12 cellular contexts compared by ENCODE assay signal in genomic region chr16:27429330-27429871, GRCh38. TPM values are rescaled to one million over a fixed set of nuclear protein-coding genes. Genes with fewer than 3 reads are reported as not detected.
DNase-seq lines count a peak whose midpoint lies in the region; ATAC-seq, FAIRE-seq and TF ChIP-seq lines count a peak whose summit lies in the region.
"Had no signal": no experiment of that assay in that cellular context is flagged by ENCODE, and none has a peak within 500 bp of the region (broad histone marks: within the 10 kb centered on the region; RNA-seq: fewer than 3 reads in every experiment).

No MANE protein-coding gene starts in this region.

- H4K20me1 ChIP-seq in astrocyte (ENCODE audit: insufficient read depth, low read length) = no peaks in the 10 kb centered on the region

- no peak overlapping the region for H3K4me3 ChIP-seq in astrocyte (ENCODE audit: insufficient read depth, low read depth, low read length)

- no peak for ATAC-seq in CD4-positive, alpha-beta T cell (ENCODE audit: poor library complexity)

- no peaks in the 10 kb centered on the region for H3K79me2 ChIP-seq in astrocyte (ENCODE audit: insufficient read depth, low read length)

- FAIRE-seq in GM12892 (lab: Jason Lieb, UNC) (peak; percentile 82), astrocyte (lab: Jason Lieb, UNC) (no peak)
- FAIRE-seq: colon had no signal

- no peak overlapping the region for H3K9ac ChIP-seq in astrocyte (ENCODE audit: low read length)

- no peaks in the 10 kb centered on the region for H3K27me3 Mint-ChIP-seq in CD4-positive, alpha-beta T cell
- H3K27me3 Mint-ChIP-seq in astrocyte (ENCODE audit: low read depth, unreplicated experiment) = peaks cover 2% of the 10 kb centered on the region
- peaks cover 12% of the 10 kb centered on the region for H3K27me3 Mint-ChIP-seq in progenitor cell of endocrine pancreas

- TF ChIP-seq POLR2A in GM12892 (IDR thresholded peaks at IDR 0.05; ENCODE audit: low read depth, low read length) = no peak; the same call in 1 of the 2 replicates

- no peak overlapping the region for H2AFZ ChIP-seq in astrocyte (ENCODE audit: low read depth, low read length)

- no peak overlapping the region for H3K4me3 Mint-ChIP-seq in CD4-positive, alpha-beta T cell
- H3K4me3 Mint-ChIP-seq in astrocyte (ENCODE audit: unreplicated experiment) = no peak overlapping the region
- no peak overlapping the region for H3K4me3 Mint-ChIP-seq in progenitor cell of endocrine pancreas (ENCODE audit: low read depth)
- H3K4me3 Mint-ChIP-seq: memory B cell had no signal

- CTCF ChIA-PET in CD4-positive, alpha-beta T cell (lab: Charles Lee) = no interaction called here

- peaks cover 12% of the 10 kb centered on the region for H3K4me1 ChIP-seq in astrocyte (ENCODE audit: insufficient read depth, low read length)

- no peak for TF ChIP-seq CTCF in CD4-positive, alpha-beta T cell (IDR thresholded peaks at IDR 0.05)
- TF ChIP-seq CTCF in astrocyte (IDR thresholded peaks at IDR 0.05; ENCODE audit: insufficient read depth, low read depth, low read length) (no peak), progenitor cell of endocrine pancreas (IDR thresholded peaks at IDR 0.05; ENCODE audit: unreplicated experiment) (no peak)

- no peaks in the 10 kb centered on the region for H3K9me3 Mint-ChIP-seq in CD4-positive, alpha-beta T cell
- H3K9me3 Mint-ChIP-seq in astrocyte (ENCODE audit: unreplicated experiment) (peaks cover 2% of the 10 kb centered on the region), progenitor cell of endocrine pancreas (ENCODE audit: low read depth) (no peaks in the 10 kb centered on the region)
- H3K9me3 Mint-ChIP-seq: memory B cell had no signal

- H3K4me1 Mint-ChIP-seq in CD4-positive, alpha-beta T cell (ENCODE audit: low read depth) = peaks cover 71% of the 10 kb centered on the region
- peaks cover 22% of the 10 kb centered on the region for H3K4me1 Mint-ChIP-seq in astrocyte (ENCODE audit: low read depth, unreplicated experiment)
- H3K4me1 Mint-ChIP-seq in progenitor cell of endocrine pancreas (ENCODE audit: low read depth) = no peaks in the 10 kb centered on the region

- H3K9me3 ChIP-seq in CD4-positive, alpha-beta T cell (ENCODE audit: control insufficient read depth, low read length) = no peaks in the 10 kb centered on the region
- H3K9me3 ChIP-seq in astrocyte (ENCODE audit: insufficient read depth, low read depth, low read length) = no peaks in the 10 kb centered on the region

- no peak overlapping the region for H3K4me2 ChIP-seq in astrocyte (ENCODE audit: low read length)

- POLR2A ChIA-PET in CD4-positive, alpha-beta T cell (lab: Charles Lee) = no interaction called here

- H3K27ac ChIP-seq in CD4-positive, alpha-beta T cell (ENCODE audit: low read depth, low read length) = no peak overlapping the region
- no peak overlapping the region for H3K27ac ChIP-seq in astrocyte (ENCODE audit: low read depth, low read length)

- H3K36me3 Mint-ChIP-seq in CD4-positive, alpha-beta T cell (ENCODE audit: low read depth) = peaks cover 81% of the 10 kb centered on the region
- H3K36me3 Mint-ChIP-seq in astrocyte (ENCODE audit: low read depth, unreplicated experiment) = peaks cover 6% of the 10 kb centered on the region
- H3K36me3 Mint-ChIP-seq in progenitor cell of endocrine pancreas (ENCODE audit: insufficient read depth) = no peaks in the 10 kb centered on the region
- H3K36me3 Mint-ChIP-seq: memory B cell had no signal

- H3K27ac Mint-ChIP-seq in CD4-positive, alpha-beta T cell = peak overlapping the region; percentile 69
- H3K27ac Mint-ChIP-seq in astrocyte (ENCODE audit: unreplicated experiment) = peak overlapping the region; percentile 14
- peak overlapping the region; percentile 41 for H3K27ac Mint-ChIP-seq in progenitor cell of endocrine pancreas
- H3K27ac Mint-ChIP-seq: memory B cell had no signal

- no peaks in the 10 kb centered on the region for H3K36me3 ChIP-seq in astrocyte (ENCODE audit: insufficient read depth, low read length)

- DNase-seq in CD4-positive, alpha-beta T cell = peak in 1 of 10 experiments; percentile 15
- DNase-seq in GM12892 (ENCODE audit: insufficient read length) (no peak), astrocyte (ENCODE audit: low read depth) (no peak), progenitor cell of endocrine pancreas (ENCODE audit: low spot score, unreplicated experiment) (no peak), T-helper 9 cell (no peak), NCI-H748 (lab: John Stamatoyannopoulos, UW; ENCODE audit: unreplicated experiment) (no peak)
- no peak for DNase-seq in NK-92 treated with Interleukin-12 subunit alpha and Interleukin-12 subunit beta, amount 100 ng/mL, for 24 hours (lab: John Stamatoyannopoulos, UW)
- no peak for DNase-seq in stimulated activated CD4-positive, alpha-beta T cell treated with anti-CD3 and anti-CD28 coated beads, Interleukin-4, amount 100 ng/mL, for 1 hour
- DNase-seq: NCI-H2107; stimulated activated naive CD4-positive, alpha-beta T cell treated with Interleukin-2 at 50 U/mL for 16 hours had no signal

- intact Hi-C loops in CD4-positive, alpha-beta T cell (cut with DNase I, micrococcal nuclease) = no loop called here

- H3K27me3 ChIP-seq in CD4-positive, alpha-beta T cell (ENCODE audit: control insufficient read depth, insufficient read depth, low read length) = no peaks in the 10 kb centered on the region
- H3K27me3 ChIP-seq in astrocyte (ENCODE audit: insufficient read depth, low read length) = no peaks in the 10 kb centered on the region

RNA-seq across cellular contexts. Expression of gene IL21R, which starts 27.4 kb away (rescaled TPM):
- total RNA-seq in CD4-positive, alpha-beta T cell = 10 to 100 TPM; 34.5 to 34.8 TPM
- polyA plus RNA-seq in GM12892 (2012; ENCODE audit: missing spikeins) = 31.5 TPM
- total RNA-seq in astrocyte (1.8 and 3.0 TPM in 2 replicates), progenitor cell of endocrine pancreas (not detected in 2 replicates)

Comparison
In these comparisons a context has a peak if more than half of its experiments do, and no peak if none do; other contexts are left out.
1. H3K27ac Mint-ChIP-seq: peak in every context shown above with its lines; median percentile 69 in CD4-positive, alpha-beta T cell; 41 in progenitor cell of endocrine pancreas; 14 in astrocyte.